9 cellular contexts compared by ENCODE assay signal in the genomic region with DNA sequence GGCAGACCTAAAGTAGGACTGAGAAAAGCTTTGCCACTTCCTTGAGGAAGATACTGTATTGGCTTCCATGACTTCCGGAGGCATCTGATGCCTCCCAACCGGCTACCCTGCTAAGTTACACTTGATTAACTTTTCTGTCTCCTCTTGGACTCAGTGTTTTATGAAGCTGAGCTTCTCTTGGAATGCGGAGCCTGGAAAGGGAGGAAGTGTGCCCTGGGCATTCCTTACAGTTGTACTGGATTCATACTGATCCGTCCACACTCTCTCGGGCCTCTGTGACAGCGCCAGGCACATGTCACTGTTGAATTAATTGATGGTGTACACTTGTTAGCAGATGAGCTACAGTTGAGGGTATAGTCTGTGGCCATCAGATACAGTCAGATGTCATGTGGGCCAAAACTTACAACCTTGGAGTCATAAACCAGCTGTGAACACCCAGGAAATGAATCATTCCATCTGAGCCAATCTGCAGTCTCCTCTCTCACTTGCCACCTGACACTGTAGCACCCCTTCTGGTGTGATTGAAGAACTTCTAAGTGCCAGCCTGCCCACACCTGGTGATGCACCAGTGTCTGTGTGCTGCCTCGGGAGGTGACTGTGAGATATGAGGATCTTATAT.
DNase-seq lines count a peak whose midpoint lies in the region; ATAC-seq, FAIRE-seq and TF ChIP-seq lines count a peak whose summit lies in the region.
"Had no signal": no experiment of that assay in that cellular context is flagged by ENCODE, and none has a peak within 500 bp of the region (broad histone marks: within the 10 kb centered on the region; RNA-seq: fewer than 3 reads in every experiment).

No MANE protein-coding gene starts in this region.

- 0 out of 2 replicates have a peak overlapping the region, but pooled peaks have one; percentile 6 for H2AFZ ChIP-seq in K562 (ENCODE audit: low read depth, low read length)

- WGBS in K562 (ENCODE audit: insufficient coverage, low coverage, missing lambda C conversion rate): 13% methylated on average over 7 of the region's 7 CpGs
- WGBS in small intestine, 3 donors: 75 to 85% (median 81%) methylated on average over 7 of the region's 7 CpGs
- 73 to 78% methylated on average over 7 of the region's 7 CpGs for WGBS in esophagus squamous epithelium, 2 donors

- H3K4me1 ChIP-seq in K562 (replicated peaks in 1 of 2; ENCODE audit: control insufficient read depth in 2 of 2, insufficient read depth in 2 of 2, low read length in 2 of 2): peaks cover 0 to 5% of the 10 kb centered on the region in 2 experiments; a peak in 3 of 5 replicates
- no peaks in the 10 kb centered on the region for H3K4me1 ChIP-seq in small intestine (ENCODE audit: control insufficient read depth in 2 of 2, insufficient read depth in 1 of 2, low read depth in 1 of 2, low read length in 1 of 2)
- H3K4me1 ChIP-seq in esophagus squamous epithelium: peaks cover 0 to 19% (median 0%) of the 10 kb centered on the region in 3 donors

- CTCF ChIA-PET in K562 (lab: Yijun Ruan, JAX; ENCODE audit: low intra/inter-chr PET ratio): no interaction called here

- H3K4me3 ChIP-seq in K562 (no peak overlapping the region), small intestine (ENCODE audit: low read depth in 1 of 2, low read length in 2 of 2) (no peak overlapping the region), esophagus squamous epithelium (no peak overlapping the region)
- H3K4me3 ChIP-seq: left lung had no signal

- H3K9me3 ChIP-seq in K562 (replicated peaks; ENCODE audit: control insufficient read depth, insufficient read depth, low read depth, low read length): no peaks in the 10 kb centered on the region
- no peaks in the 10 kb centered on the region for H3K9me3 ChIP-seq in small intestine (ENCODE audit: control insufficient read depth, low read depth)
- H3K9me3 ChIP-seq in esophagus squamous epithelium: no peaks in the 10 kb centered on the region
- H3K9me3 ChIP-seq: left lung had no signal

- H3K79me2 ChIP-seq in K562 (ENCODE audit: control insufficient read depth, insufficient read depth, low read length): no peaks in the 10 kb centered on the region

- no peak overlapping the region for H3K4me2 ChIP-seq in K562 (ENCODE audit: insufficient read depth, low read length)

- H3K36me3 ChIP-seq in K562 (ENCODE audit: control insufficient read depth, insufficient read depth, low read length) (no peaks in the 10 kb centered on the region), small intestine (ENCODE audit: control insufficient read depth in 2 of 2, insufficient read depth in 2 of 2, low read length in 2 of 2) (no peaks in the 10 kb centered on the region), esophagus squamous epithelium (no peaks in the 10 kb centered on the region)
- H3K36me3 ChIP-seq: left lung had no signal

- TF ChIP-seq POLR2A in K562 (conservative IDR thresholded peaks at IDR 0.05) (no peak), esophagus squamous epithelium (IDR thresholded peaks at IDR 0.05) (no peak)

- peak; percentile 8 to 33 (median 32); a peak in 2 of 6 replicates for TF ChIP-seq CTCF in K562 (IDR thresholded peaks at IDR 0.05 in 2 of 3, conservative IDR thresholded peaks at IDR 0.05 in 1 of 3; ENCODE audit: insufficient read depth in 2 of 3, low read depth in 1 of 3, low read length in 3 of 3)
- TF ChIP-seq CTCF in esophagus squamous epithelium (IDR thresholded peaks at IDR 0.05): peak in 1 of 6 experiments; percentile 52

- POLR2A ChIA-PET in K562 (lab: Yijun Ruan, JAX): interaction anchor here (1.0 kb wide), 1 partner anchor 15 kb away, joined by 3 read pairs; no protein-coding TSS in a partner anchor

- H3K27me3 ChIP-seq in K562 (ENCODE audit: control insufficient read depth in 2 of 2, insufficient read depth in 2 of 2, low read length in 2 of 2) (peaks cover 0 to 11% of the 10 kb centered on the region in 2 experiments; a peak in 2 of 5 replicates), small intestine (ENCODE audit: control insufficient read depth in 2 of 2, insufficient read depth in 2 of 2, low read length in 2 of 2) (peaks cover 0 to 1% of the 10 kb centered on the region in 2 donors), esophagus squamous epithelium (no peaks in the 10 kb centered on the region)
- H3K27me3 ChIP-seq: left lung had no signal

- no peaks in the 10 kb centered on the region for H4K20me1 ChIP-seq in K562 (replicated peaks; ENCODE audit: control insufficient read depth, insufficient read depth, low read length)

- no peaks in the 10 kb centered on the region for H3K9me1 ChIP-seq in K562 (ENCODE audit: control insufficient read depth, insufficient read depth, low read length)

- H3K9ac ChIP-seq in K562 (ENCODE audit: insufficient read depth in 1 of 2, low read depth in 2 of 2, low read length in 2 of 2): no peak overlapping the region

- TF ChIP-seq RAD21 in K562 (CRISPR knock-in tag; conservative IDR thresholded peaks at IDR 0.05 in 1 of 2, IDR thresholded peaks at IDR 0.05 in 1 of 2): no peak

- intact Hi-C loops in K562 (cut with micrococcal nuclease) (loop anchor here (5.0 kb wide), 1 partner anchor 128 kb away; no protein-coding TSS in a partner anchor), esophagus squamous epithelium (cut with DNase I) (no loop called here)

- no peak overlapping the region for H3K27ac ChIP-seq in K562 (ENCODE audit: extremely low read depth, low read depth, low read length)
- no peak overlapping the region for H3K27ac ChIP-seq in small intestine (ENCODE audit: low read depth in 1 of 2, low read length in 1 of 2)
- H3K27ac ChIP-seq in esophagus squamous epithelium: peak overlapping the region in 1 of 4 donors; percentile 36
- H3K27ac ChIP-seq: left lung had no signal

- no peak for TF ChIP-seq EP300 in K562 (IDR thresholded peaks at IDR 0.05; ENCODE audit: low read length)

- in situ Hi-C loops in K562 (cut with MboI): no loop called here

- ATAC-seq in HG03159 (IDR thresholded peaks at IDR 0.05; ENCODE audit: unreplicated experiment) (peak; percentile 74), K562 (peak; percentile 50)

- peak; percentile 11 for FAIRE-seq in K562 (lab: Jason Lieb, UNC)
- no peak for FAIRE-seq in small intestine (lab: Jason Lieb, UNC)

- DNase-seq in NK-92 treated with Interleukin-12 subunit alpha and Interleukin-12 subunit beta, amount 100 ng/mL, for 24 hours (lab: John Stamatoyannopoulos, UW): peak; percentile 9
- DNase-seq in NK-92 (lab: John Stamatoyannopoulos, UW; ENCODE audit: unreplicated experiment) (no peak), K562 (ENCODE audit: extremely low read depth in 1 of 4, low spot score in 3 of 4) (peak in 1 of 4 experiments; percentile 25), small intestine (peak; percentile 33), COLO829 (ENCODE audit: low spot score) (no peak), C1 segment of cervical spinal cord (lab: John Stamatoyannopoulos, UW) (no peak), esophagus squamous epithelium (lab: John Stamatoyannopoulos, UW) (no peak)
- DNase-seq: left lung had no signal

- no TSS peak for BruUV-seq in K562 (replicated peaks; lab: Mats Ljungman, UMichigan)

TF ChIP-seq in K562, 482 proteins besides CTCF, POLR2A, EP300 and RAD21 (continues in another document):
- no peak for TF ChIP-seq MBD2 (IDR thresholded peaks at IDR 0.05; ENCODE audit: borderline replicate concordance, low read depth)
- TF ChIP-seq NFE2L1 (tag; IDR thresholded peaks at IDR 0.05; ENCODE audit: borderline replicate concordance, low read depth): no peak
- no peak for TF ChIP-seq SOX6 (IDR thresholded peaks at IDR 0.05)
- TF ChIP-seq DIDO1 (tag; IDR thresholded peaks at IDR 0.05; ENCODE audit: low read depth): no peak
- no peak for TF ChIP-seq ZNF212 (CRISPR knock-in tag; IDR thresholded peaks at IDR 0.05)
- 0 out of 2 replicates have a peak, but pooled peaks have one; percentile 26 for TF ChIP-seq CBFA2T2 (conservative IDR thresholded peaks at IDR 0.05)
- TF ChIP-seq SRF (CRISPR knock-in tag; IDR thresholded peaks at IDR 0.05): no peak
- 0 out of 2 replicates have a peak, but pooled peaks have one; percentile 21 for TF ChIP-seq CBFA2T3 (IDR thresholded peaks at IDR 0.05)
- no peak for TF ChIP-seq KAT7 (CRISPR knock-in tag; IDR thresholded peaks at IDR 0.05; ENCODE audit: borderline replicate concordance)
- TF ChIP-seq DPF2 (IDR thresholded peaks at IDR 0.05): no peak
- no peak for TF ChIP-seq MEF2A (IDR thresholded peaks at IDR 0.05; ENCODE audit: control insufficient read depth, low read depth, low read length)
- no peak for TF ChIP-seq KDM2B (CRISPR knock-in tag; IDR thresholded peaks at IDR 0.05)
- TF ChIP-seq CHD2 (IDR thresholded peaks at IDR 0.05; ENCODE audit: low read depth, low read length): no peak
- no peak for TF ChIP-seq JUND (IDR thresholded peaks at IDR 0.05; ENCODE audit: borderline replicate concordance, low read depth, low read length)
- TF ChIP-seq JUND (tag; IDR thresholded peaks at IDR 0.05; ENCODE audit: borderline replicate concordance, low read depth, low read length): no peak
- no peak for TF ChIP-seq ZNF408 (CRISPR knock-in tag; IDR thresholded peaks at IDR 0.05; ENCODE audit: low read depth)
- TF ChIP-seq ZNF395 (CRISPR knock-in tag; IDR thresholded peaks at IDR 0.05): 0 out of 2 replicates have a peak, but pooled peaks have one; percentile 28
- TF ChIP-seq KDM5B (IDR thresholded peaks at IDR 0.05; ENCODE audit: insufficient replicate concordance, low read depth, low read length): no peak
- no peak for TF ChIP-seq DMBX1 (CRISPR knock-in tag; IDR thresholded peaks at IDR 0.05; ENCODE audit: borderline replicate concordance)
- TF ChIP-seq DLX4 (CRISPR knock-in tag; IDR thresholded peaks at IDR 0.05): no peak
- no peak for TF ChIP-seq EGR1 (conservative IDR thresholded peaks at IDR 0.05)
- TF ChIP-seq CREM (IDR thresholded peaks at IDR 0.05; ENCODE audit: low read depth): no peak
- no peak for TF ChIP-seq SMAD2 (IDR thresholded peaks at IDR 0.05; ENCODE audit: low read depth, low read length)

Comparison
In these comparisons a context has a peak if more than half of its experiments do, and no peak if none do; other contexts are left out.
1. DNase-seq: peak in NK-92 treated with Interleukin-12 subunit alpha and Interleukin-12 subunit beta, amount 100 ng/mL, for 24 hours (single experiment) and small intestine (single experiment); none in NK-92 (single experiment), COLO829 (single experiment), C1 segment of cervical spinal cord (0 of 14) and esophagus squamous epithelium (single experiment).